ENCODE assay signal across 31 cellular contexts in the genomic region with DNA sequence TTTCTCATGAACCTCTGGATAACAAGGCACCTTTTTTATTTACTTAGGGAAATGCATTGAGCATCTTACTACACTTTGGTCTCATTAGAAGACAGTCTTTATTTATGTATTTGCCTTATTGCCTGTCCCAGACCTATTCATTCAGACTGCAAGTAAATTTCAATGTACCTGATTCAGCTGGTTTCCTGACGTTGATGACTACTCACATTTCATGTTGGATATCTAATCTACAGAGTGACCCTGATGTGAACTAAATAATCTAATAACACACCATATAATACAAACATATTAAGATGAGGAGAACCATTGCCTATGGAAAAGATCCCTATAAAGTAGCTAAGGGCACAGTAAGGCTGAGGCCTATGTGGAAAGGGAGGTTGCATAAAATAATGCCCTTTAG.
DNase-seq lines count a peak whose midpoint lies in the region; ATAC-seq and TF ChIP-seq lines count a peak whose summit lies in the region.
"Had no signal": no experiment of that assay in that cellular context is flagged by ENCODE, and none has a peak within 500 bp of the region (broad histone marks: within the 10 kb centered on the region; RNA-seq: fewer than 3 reads in every experiment).

No MANE protein-coding gene starts in this region.

- DNase-seq in BE2C (no peak), Karpas-422 (no peak), NCI-H69 (lab: John Stamatoyannopoulos, UW) (peak; percentile 86), mesothelial cell of epicardium (ENCODE audit: low spot score in 2 of 2, unreplicated experiment in 2 of 2) (no peak), OCI-M1 (lab: John Stamatoyannopoulos, UW) (no peak), NCI-H446 treated with DMSO at 0.1 percent for 48 hours (lab: John Stamatoyannopoulos, UW) (no peak)
- DNase-seq: AML-193; C1 segment of cervical spinal cord; CD4-positive, alpha-beta memory T cell; COR-L47; DMS79; EL; GDM1; H9; Kasumi-1; NCI-H1092 treated with DMSO at 0.1 percent for 48 hours; NCI-H146; NCI-H1930; NCI-H446; NCI-H82; NK-92 treated with Interleukin-12 subunit alpha and Interleukin-12 subunit beta, amount 100 ng/mL, for 24 hours; PC-9; SJCRH30; SW 1271; T-helper 17 cell had no signal

- peak overlapping the region; percentile 72 for H3K27ac Mint-ChIP-seq in mesothelial cell of epicardium
- H3K27ac Mint-ChIP-seq: CD4-positive, alpha-beta memory T cell; GM23338; H9; T-helper 17 cell had no signal

- no peaks in the 10 kb centered on the region for H3K36me3 Mint-ChIP-seq in mesothelial cell of epicardium
- H3K36me3 Mint-ChIP-seq: CD4-positive, alpha-beta memory T cell had no signal

- no peak for ATAC-seq in HG02885 (IDR thresholded peaks at IDR 0.05; ENCODE audit: poor library complexity, unreplicated experiment)
- ATAC-seq: A549, GM12878, GM23338, HepG2, Right ventricle myocardium inferior, T-helper 17 cell had no signal

- H3K27me3 Mint-ChIP-seq in mesothelial cell of epicardium (ENCODE audit: low read depth): no peaks in the 10 kb centered on the region
- H3K27me3 Mint-ChIP-seq: CD4-positive, alpha-beta memory T cell; T-helper 17 cell had no signal

- H3K4me1 Mint-ChIP-seq in mesothelial cell of epicardium: peaks cover 25% of the 10 kb centered on the region
- H3K4me1 Mint-ChIP-seq: CD4-positive, alpha-beta memory T cell; T-helper 17 cell had no signal

- H3K36me3 ChIP-seq in BE2C (no peaks in the 10 kb centered on the region), Karpas-422 (ENCODE audit: insufficient read depth, low read length) (no peaks in the 10 kb centered on the region)
- H3K36me3 ChIP-seq: SJCRH30 had no signal

- no peak overlapping the region for H3K4me2 ChIP-seq in Karpas-422 (ENCODE audit: low read depth, low read length, poor library complexity, severe bottlenecking)
- H3K4me2 ChIP-seq: A549, GM23338, PC-9 had no signal

- H3K9ac ChIP-seq in Karpas-422 (ENCODE audit: low read length): no peak overlapping the region

- no peaks in the 10 kb centered on the region for H3K9me3 Mint-ChIP-seq in mesothelial cell of epicardium
- H3K9me3 Mint-ChIP-seq: GM23338, H9 had no signal

- H3K4me3 ChIP-seq in BE2C (ENCODE audit: low read depth, low read length) (0 out of 2 replicates have a peak overlapping the region, but pooled peaks have one; percentile 6), Karpas-422 (ENCODE audit: low read length) (no peak overlapping the region)
- H3K4me3 ChIP-seq: A549, GM12878, GM23338, PC-9, SJCRH30 had no signal

- H2AFZ ChIP-seq in Karpas-422 (ENCODE audit: low read length): 0 out of 2 replicates have a peak overlapping the region, but pooled peaks have one; percentile 57
- H2AFZ ChIP-seq: GM23338, PC-9 had no signal

- H3K4me1 ChIP-seq in BE2C (peaks cover 38% of the 10 kb centered on the region), Karpas-422 (ENCODE audit: low read length) (no peaks in the 10 kb centered on the region)
- H3K4me1 ChIP-seq: A549, SJCRH30 had no signal

- no peaks in the 10 kb centered on the region for H3K27me3 ChIP-seq in BE2C
- H3K27me3 ChIP-seq in Karpas-422 (ENCODE audit: low read length): no peaks in the 10 kb centered on the region
- H3K27me3 ChIP-seq: SJCRH30 had no signal

- H4K20me1 ChIP-seq in Karpas-422 (ENCODE audit: insufficient read depth, low read depth, low read length): no peaks in the 10 kb centered on the region

- H3K9me3 ChIP-seq in BE2C: no peaks in the 10 kb centered on the region
- peaks cover 31% of the 10 kb centered on the region; the same call in 1 of the 2 replicates for H3K9me3 ChIP-seq in Karpas-422 (ENCODE audit: low read length)
- H3K9me3 ChIP-seq: A549, SJCRH30 had no signal

- no peak for TF ChIP-seq CTCF in BE2C (IDR thresholded peaks at IDR 0.05; ENCODE audit: low read depth, low read length)
- TF ChIP-seq CTCF in mesothelial cell of epicardium (IDR thresholded peaks at IDR 0.05; ENCODE audit: unreplicated experiment): no peak

- no peaks in the 10 kb centered on the region for H3K9me2 ChIP-seq in Karpas-422 (replicated peaks; ENCODE audit: insufficient read depth, low read length)

- H3K4me3 Mint-ChIP-seq in mesothelial cell of epicardium: no peak overlapping the region
- H3K4me3 Mint-ChIP-seq: CD4-positive, alpha-beta memory T cell; GM23338; H9; T-helper 17 cell had no signal

- no peak overlapping the region for H3K27ac ChIP-seq in Karpas-422 (ENCODE audit: low read length)
- H3K27ac ChIP-seq: A549, PC-9, SJCRH30 had no signal

- no peaks in the 10 kb centered on the region for H3K79me2 ChIP-seq in Karpas-422 (ENCODE audit: low read length)
